Comparison of ENCODE assay signal across 8 cellular contexts in the genomic region with DNA sequence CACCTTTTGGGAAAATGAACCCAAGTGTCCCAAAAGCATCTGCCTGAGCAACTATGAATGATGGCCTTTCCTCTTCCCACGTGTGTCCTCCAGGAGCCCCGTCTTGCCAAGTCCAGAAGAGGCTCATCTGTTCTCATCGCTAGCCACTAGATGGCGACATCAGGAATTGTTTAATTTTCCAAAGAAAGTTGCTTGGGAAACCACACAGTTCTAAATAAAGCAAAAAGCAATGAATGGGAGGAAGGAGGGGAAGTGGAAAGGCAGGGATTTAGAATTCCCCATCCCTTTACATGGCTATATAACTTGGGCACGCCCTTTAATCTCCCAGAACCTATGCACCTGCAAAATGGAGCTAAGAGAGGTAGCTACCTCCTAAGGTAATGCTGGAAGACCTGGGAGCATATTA. TPM values are rescaled to one million over a fixed set of nuclear protein-coding genes. Genes with fewer than 3 reads are reported as not detected.
DNase-seq lines count a peak whose midpoint lies in the region; ATAC-seq and TF ChIP-seq lines count a peak whose summit lies in the region.

No MANE protein-coding gene starts in this region.

- peaks cover 34% of the 10 kb centered on the region for H3K4me1 Mint-ChIP-seq in neural progenitor cell
- H3K4me1 Mint-ChIP-seq in T-helper 2 cell treated with Interferon-gamma antibody and Interleukin-4, amounts not matched to agents 5 μg/mL and 100 μg/mL, for 36 hours (ENCODE audit: low read depth): no peaks in the 10 kb centered on the region

- H3K27me3 Mint-ChIP-seq in neural progenitor cell (ENCODE audit: insufficient read depth, low read depth): peaks cover 16% of the 10 kb centered on the region
- H3K27me3 Mint-ChIP-seq in T-helper 2 cell treated with Interferon-gamma antibody and Interleukin-4, amounts not matched to agents 5 μg/mL and 100 μg/mL, for 36 hours (ENCODE audit: low read depth): peaks cover 21% of the 10 kb centered on the region

- no peak overlapping the region for H2AFZ ChIP-seq in fibroblast of lung (ENCODE audit: low read length)
- H2AFZ ChIP-seq in neural progenitor cell (replicated peaks): no peak overlapping the region

- H3K4me1 ChIP-seq in fibroblast of lung (ENCODE audit: control insufficient read depth, extremely low read depth, insufficient read depth, low read length) (no peaks in the 10 kb centered on the region), neural progenitor cell (peaks cover 25% of the 10 kb centered on the region)

- H3K27ac ChIP-seq in fibroblast of lung (ENCODE audit: insufficient read depth, low read length) (no peak overlapping the region), neural progenitor cell (no peak overlapping the region)

- H3K9me3 Mint-ChIP-seq in neural progenitor cell: no peaks in the 10 kb centered on the region
- H3K9me3 Mint-ChIP-seq in T-helper 2 cell treated with Interferon-gamma antibody and Interleukin-4, amounts not matched to agents 5 μg/mL and 100 μg/mL, for 36 hours: no peaks in the 10 kb centered on the region

- H3K9ac ChIP-seq in fibroblast of lung (ENCODE audit: insufficient read depth, low read length): no peak overlapping the region
- H3K9ac ChIP-seq in neural progenitor cell: no peak overlapping the region

- TF ChIP-seq CTCF in fibroblast of lung (conservative IDR thresholded peaks at IDR 0.05 in 1 of 2, IDR thresholded peaks at IDR 0.05 in 1 of 2; ENCODE audit: low read depth in 1 of 2, low read length in 2 of 2) (peak; percentile 61 to 83), neural progenitor cell (IDR thresholded peaks at IDR 0.05) (peak; percentile 79)

- H3K4me3 Mint-ChIP-seq in neural progenitor cell: peak overlapping the region; percentile 5
- H3K4me3 Mint-ChIP-seq in T-helper 2 cell treated with Interferon-gamma antibody and Interleukin-4, amounts not matched to agents 5 μg/mL and 100 μg/mL, for 36 hours: no peak overlapping the region

- H3K79me2 ChIP-seq in fibroblast of lung (ENCODE audit: control insufficient read depth, insufficient read depth, low read length) (no peaks in the 10 kb centered on the region), neural progenitor cell (ENCODE audit: low read depth) (no peaks in the 10 kb centered on the region)

- H3K36me3 Mint-ChIP-seq in neural progenitor cell: no peaks in the 10 kb centered on the region
- no peaks in the 10 kb centered on the region for H3K36me3 Mint-ChIP-seq in T-helper 2 cell treated with Interferon-gamma antibody and Interleukin-4, amounts not matched to agents 5 μg/mL and 100 μg/mL, for 36 hours (ENCODE audit: low read depth)

- H4K20me1 ChIP-seq in fibroblast of lung (ENCODE audit: control insufficient read depth, extremely low read depth, insufficient read depth, low read length): no peaks in the 10 kb centered on the region
- no peaks in the 10 kb centered on the region for H4K20me1 ChIP-seq in neural progenitor cell (ENCODE audit: low read depth)

- H3K27me3 ChIP-seq in MG63 (no peaks in the 10 kb centered on the region), fibroblast of lung (ENCODE audit: control insufficient read depth, insufficient read depth, low read length) (peaks cover 2% of the 10 kb centered on the region), neural progenitor cell (no peaks in the 10 kb centered on the region)

- H3K9me3 ChIP-seq in MG63 (no peaks in the 10 kb centered on the region), fibroblast of lung (ENCODE audit: control insufficient read depth, insufficient read depth, low read depth, low read length) (no peaks in the 10 kb centered on the region), neural progenitor cell (ENCODE audit: low read depth) (no peaks in the 10 kb centered on the region)

- no peak for ATAC-seq in HG02885 (IDR thresholded peaks at IDR 0.05; ENCODE audit: poor library complexity, unreplicated experiment)

- peak; percentile 31 for DNase-seq in stimulated activated CD4-positive, alpha-beta T cell treated with anti-CD3 and anti-CD28 coated beads, Interleukin-15, amount 100 ng/mL, for 24 hours
- no peak for DNase-seq in stimulated activated CD4-positive, alpha-beta T cell treated with anti-CD3 and anti-CD28 coated beads, Interleukin-4, amount 100 ng/mL, for 1 hour
- peak; percentile 36 for DNase-seq in MG63
- DNase-seq in SW480 (ENCODE audit: low spot score): peak; percentile 60
- DNase-seq in fibroblast of lung (ENCODE audit: low read depth in 2 of 2): peak; percentile 75 to 85
- peak; percentile 75 for DNase-seq in neural progenitor cell (ENCODE audit: low spot score)
- DNase-seq in T-helper 2 cell treated with Interferon-gamma antibody and Interleukin-4, amounts not matched to agents 5 μg/mL and 100 μg/mL, for 36 hours (ENCODE audit: low spot score): no peak

- H3K4me3 ChIP-seq in MG63 (no peak overlapping the region), fibroblast of lung (replicated peaks in 1 of 4; ENCODE audit: control extremely low read depth in 1 of 4, insufficient read depth in 1 of 4, low read depth in 3 of 4, low read length in 4 of 4) (no peak overlapping the region), neural progenitor cell (no peak overlapping the region)

- H3F3A ChIP-seq in neural progenitor cell (ENCODE audit: low read depth): peaks cover 4% of the 10 kb centered on the region

- no peak overlapping the region for H3K27ac Mint-ChIP-seq in neural progenitor cell
- H3K27ac Mint-ChIP-seq in T-helper 2 cell treated with Interferon-gamma antibody and Interleukin-4, amounts not matched to agents 5 μg/mL and 100 μg/mL, for 36 hours: no peak overlapping the region

- H3K36me3 ChIP-seq in MG63 (no peaks in the 10 kb centered on the region), fibroblast of lung (ENCODE audit: control insufficient read depth, insufficient read depth, low read length) (no peaks in the 10 kb centered on the region), neural progenitor cell (no peaks in the 10 kb centered on the region)

- H3K4me2 ChIP-seq in fibroblast of lung (ENCODE audit: extremely low read depth, insufficient read depth, low read length) (no peak overlapping the region), neural progenitor cell (no peak overlapping the region)

RNA-seq across cellular contexts. Expression of gene CDH5, which starts 9.0 kb away (rescaled TPM):
- total RNA-seq in MG63 (2014; rRNA removed; shearing (Covaris generic); ENCODE audit: low replicate concordance): 0.20 and 1.8 TPM in 2 replicates
- total RNA-seq in fibroblast of lung: under 0.01 TPM in 1 of 2 replicates, not detected in the other
- polyA plus RNA-seq in fibroblast of lung: 0.02 and 0.07 TPM in 2 replicates
- polyA plus RNA-seq in fibroblast of lung (2012): not detected in 2 replicates
- polyA minus RNA-seq in fibroblast of lung (ENCODE audit: low replicate concordance): 0.20 TPM in 1 of 2 replicates, not detected in the other
- total RNA-seq in neural progenitor cell (ENCODE audit: low replicate concordance): 0.25 TPM in 1 of 2 replicates, not detected in the other

Comparison
In these comparisons a context has a peak if more than half of its experiments do, and no peak if none do; other contexts are left out.
1. DNase-seq: peak in stimulated activated CD4-positive, alpha-beta T cell treated with anti-CD3 and anti-CD28 coated beads, Interleukin-15, amount 100 ng/mL, for 24 hours (single experiment), MG63 (single experiment), SW480 (single experiment), fibroblast of lung (2 of 2) and neural progenitor cell (single experiment); none in stimulated activated CD4-positive, alpha-beta T cell treated with anti-CD3 and anti-CD28 coated beads, Interleukin-4, amount 100 ng/mL, for 1 hour (single experiment) and T-helper 2 cell treated with Interferon-gamma antibody and Interleukin-4, amounts not matched to agents 5 μg/mL and 100 μg/mL, for 36 hours (single experiment).